26 cellular contexts compared by ENCODE assay signal in the genomic region with DNA sequence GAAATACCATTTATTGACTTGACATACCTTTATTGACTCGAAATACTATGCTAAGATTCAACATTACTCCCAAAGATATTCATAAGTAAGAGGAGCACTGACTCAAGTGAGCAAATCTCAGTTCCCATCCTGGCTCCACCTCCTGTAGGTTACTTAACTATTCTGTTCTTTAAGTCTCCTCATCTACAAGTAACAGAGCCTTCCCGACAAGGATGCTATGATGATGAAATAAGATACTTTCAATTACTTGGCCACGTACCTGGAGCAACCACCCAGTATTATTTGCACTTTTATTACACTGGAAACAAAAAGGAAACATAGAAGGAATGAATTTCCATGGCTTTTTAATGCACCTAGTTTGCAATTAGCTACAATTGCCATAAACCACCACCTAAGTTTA. TPM values are rescaled to one million over a fixed set of nuclear protein-coding genes. Genes with fewer than 3 reads are reported as not detected.
DNase-seq lines count a peak whose midpoint lies in the region; ATAC-seq and TF ChIP-seq lines count a peak whose summit lies in the region.
"Had no signal": no experiment of that assay in that cellular context is flagged by ENCODE, and none has a peak within 500 bp of the region (broad histone marks: within the 10 kb centered on the region; RNA-seq: fewer than 3 reads in every experiment).

No MANE protein-coding gene starts in this region.

- H3K4me3 Mint-ChIP-seq in CD4-positive, CD25-positive, alpha-beta regulatory T cell, result peak overlapping the region in 3 of 4 donors; percentile 13 to 33 (median 30)
- no peak overlapping the region for H3K4me3 Mint-ChIP-seq in GM23338
- H3K4me3 Mint-ChIP-seq in central memory CD8-positive, alpha-beta T cell, result peak overlapping the region; percentile 19
- peak overlapping the region; percentile 47 for H3K4me3 Mint-ChIP-seq in natural killer cell
- H3K4me3 Mint-ChIP-seq: activated naive CD4-positive, alpha-beta T cell treated with anti-CD3 and anti-CD28 coated beads for 36 hours; stimulated activated effector memory CD8-positive, alpha-beta T cell treated with anti-CD3 and anti-CD28 coated beads, Interleukin-12 subunit alpha, Interleukin-12 subunit beta, amount 100 ng/mL, for 72 hours; T-helper 1 cell treated with Interleukin-12 subunit alpha and Interleukin-12 subunit beta and Interleukin-4 antibody, amounts not matched to agents 30 μg/mL and 1 μg/mL, for 36 hours had no signal

- TF ChIP-seq CTCF in GM23338 (conservative IDR thresholded peaks at IDR 0.05; ENCODE audit: low read depth in 2 of 2) (no peak), natural killer cell (IDR thresholded peaks at IDR 0.05) (no peak)

- H3K36me3 ChIP-seq in CD4-positive, CD25-positive, alpha-beta regulatory T cell (ENCODE audit: control insufficient read depth, insufficient read depth, low read length), result peaks cover 12% of the 10 kb centered on the region
- H3K36me3 ChIP-seq in GM23338 (ENCODE audit: insufficient read depth), result no peaks in the 10 kb centered on the region
- H3K36me3 ChIP-seq in effector memory CD4-positive, alpha-beta T cell (ENCODE audit: control insufficient read depth, insufficient read depth, low read length), result peaks cover 1% of the 10 kb centered on the region
- H3K36me3 ChIP-seq: cardiac muscle cell, uterus had no signal

- H3K36me3 Mint-ChIP-seq in CD4-positive, CD25-positive, alpha-beta regulatory T cell, result peaks cover 17% of the 10 kb centered on the region
- H3K36me3 Mint-ChIP-seq in GM23338 (ENCODE audit: low read depth), result peaks cover 1% of the 10 kb centered on the region
- peaks cover 19% of the 10 kb centered on the region for H3K36me3 Mint-ChIP-seq in central memory CD8-positive, alpha-beta T cell (ENCODE audit: insufficient read depth)
- no peaks in the 10 kb centered on the region for H3K36me3 Mint-ChIP-seq in natural killer cell

- no peaks in the 10 kb centered on the region for H3F3A ChIP-seq in GM23338 (replicated peaks; ENCODE audit: low read depth)

- H3K27me3 ChIP-seq in CD4-positive, CD25-positive, alpha-beta regulatory T cell (ENCODE audit: control insufficient read depth, insufficient read depth, low read length), result no peaks in the 10 kb centered on the region
- H3K27me3 ChIP-seq in GM23338 (ENCODE audit: insufficient read depth), result no peaks in the 10 kb centered on the region
- H3K27me3 ChIP-seq in effector memory CD4-positive, alpha-beta T cell (replicated peaks; ENCODE audit: control insufficient read depth, insufficient read depth, low read length, poor library complexity, severe bottlenecking), result no peaks in the 10 kb centered on the region
- H3K27me3 ChIP-seq: cardiac muscle cell, spleen, suprapubic skin, uterus had no signal

- H3K27ac ChIP-seq in CD4-positive, CD25-positive, alpha-beta regulatory T cell (ENCODE audit: insufficient read depth, low read length, poor library complexity, severe bottlenecking), result no peak overlapping the region
- peak overlapping the region; percentile 93; the same call in 1 of the 2 replicates for H3K27ac ChIP-seq in GM23338 (ENCODE audit: low read depth)
- no peak overlapping the region for H3K27ac ChIP-seq in effector memory CD4-positive, alpha-beta T cell (ENCODE audit: insufficient read depth, low read length, poor library complexity, severe bottlenecking)
- H3K27ac ChIP-seq: cardiac muscle cell, lower lobe of right lung, SK-N-MC, suprapubic skin, uterus had no signal

- no peaks in the 10 kb centered on the region for H3K27me3 Mint-ChIP-seq in CD4-positive, CD25-positive, alpha-beta regulatory T cell
- H3K27me3 Mint-ChIP-seq in GM23338 (ENCODE audit: insufficient read depth, low read depth, poor library complexity) (peaks cover 17% of the 10 kb centered on the region), natural killer cell (ENCODE audit: low read depth in 2 of 2) (no peaks in the 10 kb centered on the region)
- H3K27me3 Mint-ChIP-seq in central memory CD8-positive, alpha-beta T cell, result no peaks in the 10 kb centered on the region

- peak overlapping the region; percentile 43 for H3K4me3 ChIP-seq in CD4-positive, CD25-positive, alpha-beta regulatory T cell (ENCODE audit: low read depth, low read length)
- H3K4me3 ChIP-seq in GM23338, result no peak overlapping the region
- H3K4me3 ChIP-seq in effector memory CD4-positive, alpha-beta T cell (ENCODE audit: insufficient read depth, low read depth, low read length, poor library complexity, severe bottlenecking), result no peak overlapping the region
- H3K4me3 ChIP-seq: cardiac muscle cell, lower lobe of right lung, SK-N-MC, spleen, suprapubic skin, uterus had no signal

- intact Hi-C loops in natural killer cell (cut with micrococcal nuclease), result loop anchor here (2.0 to 10.0 kb wide), 2 partner anchors 14 to 72 kb away; no protein-coding TSS in a partner anchor

- no peaks in the 10 kb centered on the region for H3K9me3 ChIP-seq in CD4-positive, CD25-positive, alpha-beta regulatory T cell (ENCODE audit: control insufficient read depth in 2 of 2, low read length in 2 of 2)
- no peaks in the 10 kb centered on the region for H3K9me3 ChIP-seq in effector memory CD4-positive, alpha-beta T cell (ENCODE audit: control insufficient read depth, low read length)
- H3K9me3 ChIP-seq: lower lobe of right lung, spleen, suprapubic skin, uterus had no signal

- no peaks in the 10 kb centered on the region for H3K9me2 ChIP-seq in GM23338 (ENCODE audit: insufficient read depth)

- peaks cover 75% of the 10 kb centered on the region for H3K4me1 ChIP-seq in CD4-positive, CD25-positive, alpha-beta regulatory T cell (ENCODE audit: control insufficient read depth, insufficient read depth, low read length, poor library complexity, severe bottlenecking)
- H3K4me1 ChIP-seq in GM23338 (ENCODE audit: insufficient read depth), result peaks cover 90% of the 10 kb centered on the region
- H3K4me1 ChIP-seq in effector memory CD4-positive, alpha-beta T cell (ENCODE audit: control insufficient read depth, insufficient read depth, low read length, poor library complexity, severe bottlenecking), result peaks cover 29% of the 10 kb centered on the region

- H3K4me1 Mint-ChIP-seq in CD4-positive, CD25-positive, alpha-beta regulatory T cell, result peaks cover 57 to 95% (median 76%) of the 10 kb centered on the region in 4 donors
- H3K4me1 Mint-ChIP-seq in GM23338 (peaks cover 76% of the 10 kb centered on the region), natural killer cell (peaks cover 77 to 78% of the 10 kb centered on the region in 2 donors)
- H3K4me1 Mint-ChIP-seq in central memory CD8-positive, alpha-beta T cell, result peaks cover 86% of the 10 kb centered on the region

- H3K27ac Mint-ChIP-seq in CD4-positive, CD25-positive, alpha-beta regulatory T cell, result peak overlapping the region in 2 of 3 donors; percentile 53 to 65
- H3K27ac Mint-ChIP-seq in GM23338 (no peak overlapping the region), natural killer cell (peak overlapping the region; percentile 59 to 65)
- H3K27ac Mint-ChIP-seq in central memory CD8-positive, alpha-beta T cell (ENCODE audit: low read depth), result peak overlapping the region; percentile 56
- H3K27ac Mint-ChIP-seq: activated naive CD4-positive, alpha-beta T cell treated with anti-CD3 and anti-CD28 coated beads for 36 hours; stimulated activated effector memory CD8-positive, alpha-beta T cell treated with anti-CD3 and anti-CD28 coated beads, Interleukin-12 subunit alpha, Interleukin-12 subunit beta, amount 100 ng/mL, for 72 hours; T-helper 1 cell treated with Interleukin-12 subunit alpha and Interleukin-12 subunit beta and Interleukin-4 antibody, amounts not matched to agents 30 μg/mL and 1 μg/mL, for 36 hours had no signal

- ATAC-seq in CD4-positive, CD25-positive, alpha-beta regulatory T cell (ENCODE audit: low read depth in 2 of 2), result no peak
- ATAC-seq in GM23338, result no peak
- ATAC-seq in central memory CD8-positive, alpha-beta T cell (replicated peaks; ENCODE audit: extremely low read depth, poor library complexity, severe bottlenecking), result no peak
- ATAC-seq in natural killer cell, result no peak
- no peak for ATAC-seq in GM21367 (IDR thresholded peaks at IDR 0.05; ENCODE audit: unreplicated experiment)
- ATAC-seq: stimulated activated effector memory CD8-positive, alpha-beta T cell treated with anti-CD3 and anti-CD28 coated beads, Interleukin-12 subunit alpha, Interleukin-12 subunit beta, amount 100 ng/mL, for 72 hours had no signal

- H3K79me2 ChIP-seq in GM23338 (replicated peaks; ENCODE audit: insufficient read depth), result peaks cover 100% of the 10 kb centered on the region

- H2AFZ ChIP-seq in GM23338, result no peak overlapping the region

- no peaks in the 10 kb centered on the region for H3K9me3 Mint-ChIP-seq in CD4-positive, CD25-positive, alpha-beta regulatory T cell
- H3K9me3 Mint-ChIP-seq in GM23338 (no peaks in the 10 kb centered on the region), natural killer cell (no peaks in the 10 kb centered on the region)
- H3K9me3 Mint-ChIP-seq in central memory CD8-positive, alpha-beta T cell, result no peaks in the 10 kb centered on the region
- H3K9me3 Mint-ChIP-seq: activated naive CD4-positive, alpha-beta T cell treated with anti-CD3 and anti-CD28 coated beads for 36 hours; stimulated activated effector memory CD8-positive, alpha-beta T cell treated with anti-CD3 and anti-CD28 coated beads, Interleukin-12 subunit alpha, Interleukin-12 subunit beta, amount 100 ng/mL, for 72 hours; T-helper 1 cell treated with Interleukin-12 subunit alpha and Interleukin-12 subunit beta and Interleukin-4 antibody, amounts not matched to agents 30 μg/mL and 1 μg/mL, for 36 hours had no signal

- no peak for DNase-seq in CD4-positive, CD25-positive, alpha-beta regulatory T cell
- DNase-seq in GM23338 (ENCODE audit: low spot score), result no peak
- no peak for DNase-seq in central memory CD8-positive, alpha-beta T cell (ENCODE audit: low spot score in 2 of 2)
- DNase-seq in natural killer cell, result no peak
- DNase-seq in NK-92 treated with Interleukin-12 subunit alpha and Interleukin-12 subunit beta, amount 100 ng/mL, for 24 hours (lab: John Stamatoyannopoulos, UW), result no peak
- no peak for DNase-seq in effector memory CD4-positive, alpha-beta T cell
- DNase-seq: activated CD4-positive, alpha-beta T cell treated with anti-CD3 and anti-CD28 coated beads for 4 hours; activated naive CD4-positive, alpha-beta T cell treated with anti-CD3 and anti-CD28 coated beads for 36 hours; activated T-cell treated with anti-CD3 and anti-CD28 coated beads, Interleukin-2, amount 50 U/mL, for 48 hours; anterior cingulate cortex; cortex of kidney; DMS153; glutamatergic neuron; KBM-7; lower lobe of right lung; MM.1S; NCI-H146; spleen; stimulated activated CD4-positive, alpha-beta T cell treated with anti-CD3 and anti-CD28 coated beads, Interleukin-2, amount 100 ng/mL, for 48 hours; uterus had no signal

- H3K4me2 ChIP-seq in GM23338, result peak overlapping the region; percentile 28

- H4K20me1 ChIP-seq in GM23338 (replicated peaks; ENCODE audit: insufficient read depth), result peaks cover 87% of the 10 kb centered on the region

TF ChIP-seq in GM23338, 12 proteins besides CTCF, POLR2A, EP300 and RAD21 (continues in another document):
- TF ChIP-seq CREB1 (CRISPR knock-in tag; IDR thresholded peaks at IDR 0.05; ENCODE audit: low read depth) (no peak), ZNF114 (CRISPR knock-in tag; IDR thresholded peaks at IDR 0.05) (no peak)

RNA-seq across cellular contexts. Expression of a gene that starts 16.3 kb away (rescaled TPM):
- 295 TPM for total RNA-seq in CD4-positive, CD25-positive, alpha-beta regulatory T cell
- polyA plus RNA-seq in CD4-positive, CD25-positive, alpha-beta regulatory T cell, result 10 to 100 TPM in 3 of 4 donors, 1 to 10 TPM in 1; 9.1 to 14.1 (median 11.3) TPM
- total RNA-seq in GM23338 (2014; rRNA removed; shearing (Covaris generic)), result 167 and 206 TPM in 2 replicates
- polyA plus RNA-seq in GM23338 (2016; fragmentation: Nextera tagmentation; extraction: Ambion mirVana), result 43.6 and 49.0 TPM in 2 replicates
- total RNA-seq in natural killer cell, result 100 to 1,000 TPM; 202 to 240 (median 220) TPM
